ENCODE assay signal across 10 cellular contexts in the genomic region with DNA sequence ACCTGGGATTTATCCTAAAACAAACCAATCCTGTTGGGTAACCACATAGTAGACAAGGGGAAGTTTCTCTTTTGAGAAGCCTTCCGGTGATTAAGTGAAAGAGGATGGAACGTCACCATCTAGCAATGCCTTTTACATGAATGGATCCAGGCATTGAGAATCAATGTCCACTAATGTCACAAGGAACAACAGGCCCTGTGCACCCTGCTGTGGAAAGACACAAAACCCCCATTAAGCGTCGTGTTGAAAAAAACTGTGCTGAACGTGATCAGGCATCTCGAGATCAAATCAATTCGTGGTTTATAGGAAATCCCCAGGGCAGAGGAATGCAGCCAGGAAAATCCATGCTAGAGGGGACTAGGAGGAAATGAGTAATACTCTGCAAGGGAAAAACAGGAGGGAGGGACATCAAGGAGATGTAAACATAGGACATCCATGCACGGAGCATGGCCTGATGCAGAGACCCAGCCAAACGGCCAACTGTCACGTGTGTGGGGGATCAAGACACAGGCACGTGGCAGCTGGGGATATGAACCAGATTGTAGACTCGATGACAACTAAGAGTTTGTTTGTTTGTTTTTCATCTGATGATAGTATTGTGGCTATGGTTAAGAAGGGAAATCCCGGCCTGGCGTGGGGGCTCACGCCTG. TPM values are rescaled to one million over a fixed set of nuclear protein-coding genes. Genes with fewer than 3 reads are reported as not detected.
DNase-seq lines count a peak whose midpoint lies in the region; ATAC-seq and TF ChIP-seq lines count a peak whose summit lies in the region.
"Had no signal": no experiment of that assay in that cellular context is flagged by ENCODE, and none has a peak within 500 bp of the region (broad histone marks: within the 10 kb centered on the region; RNA-seq: fewer than 3 reads in every experiment).

No MANE protein-coding gene starts in this region.

- no peaks in the 10 kb centered on the region for H3K9me3 Mint-ChIP-seq in mesothelial cell of epicardium
- H3K9me3 Mint-ChIP-seq: activated T-cell treated with anti-CD3 and anti-CD28 coated beads, Interleukin-2, amount 50 U/mL, for 4 hours had no signal

- H3K36me3 Mint-ChIP-seq in mesothelial cell of epicardium: peaks cover 32% of the 10 kb centered on the region

- peak overlapping the region; percentile 43 for H3K27ac Mint-ChIP-seq in mesothelial cell of epicardium
- H3K27ac Mint-ChIP-seq: B cell had no signal

- H3K27me3 Mint-ChIP-seq in mesothelial cell of epicardium (ENCODE audit: low read depth): no peaks in the 10 kb centered on the region

- no peak overlapping the region for H3K4me3 ChIP-seq in epithelial cell of proximal tubule (ENCODE audit: low read depth, low read length)

- no peaks in the 10 kb centered on the region for H3K4me1 Mint-ChIP-seq in mesothelial cell of epicardium
- H3K4me1 Mint-ChIP-seq: B cell had no signal

- TF ChIP-seq CTCF in epithelial cell of proximal tubule (conservative IDR thresholded peaks at IDR 0.05; ENCODE audit: low read depth, low read length) (no peak), mesothelial cell of epicardium (IDR thresholded peaks at IDR 0.05; ENCODE audit: unreplicated experiment) (no peak)

- ATAC-seq in HG02981 (IDR thresholded peaks at IDR 0.05; ENCODE audit: unreplicated experiment): no peak
- no peak for ATAC-seq in GM21717 (IDR thresholded peaks at IDR 0.05; ENCODE audit: unreplicated experiment)
- ATAC-seq: activated T-cell treated with anti-CD3 and anti-CD28 coated beads, Interleukin-2, amount 50 U/mL, for 4 hours had no signal

- peak; percentile 21 for DNase-seq in activated CD8-positive, alpha-beta memory T cell treated with anti-CD3 and anti-CD28 coated beads for 24 hours
- DNase-seq in activated CD8-positive, alpha-beta memory T cell treated with anti-CD3 and anti-CD28 coated beads, Interleukin-2, amount 50 U/mL, for 4 hours: no peak
- peak; percentile 88 for DNase-seq in epithelial cell of proximal tubule (ENCODE audit: low read depth)
- DNase-seq in mesothelial cell of epicardium (ENCODE audit: low spot score in 2 of 2, unreplicated experiment in 2 of 2): peak in 1 of 2 experiments; percentile 27
- DNase-seq in NCI-H2227 treated with DMSO at 0.1 percent for 48 hours (lab: John Stamatoyannopoulos, UW): no peak
- no peak for DNase-seq in NCI-H1048 (lab: John Stamatoyannopoulos, UW)
- DNase-seq: activated T-cell treated with anti-CD3 and anti-CD28 coated beads, Interleukin-2, amount 50 U/mL, for 4 hours had no signal

- no peak overlapping the region for H3K4me3 Mint-ChIP-seq in mesothelial cell of epicardium
- H3K4me3 Mint-ChIP-seq: activated T-cell treated with anti-CD3 and anti-CD28 coated beads, Interleukin-2, amount 50 U/mL, for 4 hours; B cell had no signal

RNA-seq across cellular contexts. Expression of a gene that starts 38.6 kb away (rescaled TPM):
- total RNA-seq in epithelial cell of proximal tubule (32.9 and 61.6 TPM in 2 replicates), mesothelial cell of epicardium (32.7 to 33.4 TPM (median 32.9 TPM) in 3 replicates)

Comparison
In these comparisons a context has a peak if more than half of its experiments do, and no peak if none do; other contexts are left out.
1. DNase-seq: peak in activated CD8-positive, alpha-beta memory T cell treated with anti-CD3 and anti-CD28 coated beads for 24 hours (single experiment) and epithelial cell of proximal tubule (single experiment); none in activated CD8-positive, alpha-beta memory T cell treated with anti-CD3 and anti-CD28 coated beads, Interleukin-2, amount 50 U/mL, for 4 hours (single experiment), NCI-H2227 treated with DMSO at 0.1 percent for 48 hours (single experiment) and NCI-H1048 (single experiment).